In genomic region chr5:90709323-90710148, GRCh38 we compare ENCODE assay signal across 8 cellular contexts.
A peak's percentile ranks its signal among the peaks of the same experiment; 100 is the strongest.
DNase-seq lines count a peak whose midpoint lies in the region; ATAC-seq and TF ChIP-seq lines count a peak whose summit lies in the region.

No MANE protein-coding gene starts in this region.

- peak; percentile 64 for ATAC-seq in HG02981 (IDR thresholded peaks at IDR 0.05; ENCODE audit: unreplicated experiment)

- H3K36me3 Mint-ChIP-seq in T-helper 2 cell treated with Interferon-gamma antibody and Interleukin-4, amounts not matched to agents 5 μg/mL and 100 μg/mL, for 36 hours (ENCODE audit: low read depth), result no peaks in the 10 kb centered on the region
- no peaks in the 10 kb centered on the region for H3K36me3 Mint-ChIP-seq in activated T-cell treated with anti-CD3 and anti-CD28 coated beads, Interleukin-2, amount 50 U/mL, for 24 hours (ENCODE audit: low read depth)

- H3K27me3 Mint-ChIP-seq in T-helper 2 cell treated with Interferon-gamma antibody and Interleukin-4, amounts not matched to agents 5 μg/mL and 100 μg/mL, for 36 hours (ENCODE audit: low read depth), result no peaks in the 10 kb centered on the region
- H3K27me3 Mint-ChIP-seq in activated T-cell treated with anti-CD3 and anti-CD28 coated beads, Interleukin-2, amount 50 U/mL, for 24 hours, result peaks cover 4% of the 10 kb centered on the region

- H3K4me3 Mint-ChIP-seq in T-helper 2 cell treated with Interferon-gamma antibody and Interleukin-4, amounts not matched to agents 5 μg/mL and 100 μg/mL, for 36 hours, result no peak overlapping the region
- H3K4me3 Mint-ChIP-seq in activated T-cell treated with anti-CD3 and anti-CD28 coated beads, Interleukin-2, amount 50 U/mL, for 24 hours, result no peak overlapping the region

- no peak overlapping the region for H3K27ac Mint-ChIP-seq in T-helper 2 cell treated with Interferon-gamma antibody and Interleukin-4, amounts not matched to agents 5 μg/mL and 100 μg/mL, for 36 hours
- no peak overlapping the region for H3K27ac Mint-ChIP-seq in activated T-cell treated with anti-CD3 and anti-CD28 coated beads, Interleukin-2, amount 50 U/mL, for 24 hours

- no peaks in the 10 kb centered on the region for H3K4me1 Mint-ChIP-seq in T-helper 2 cell treated with Interferon-gamma antibody and Interleukin-4, amounts not matched to agents 5 μg/mL and 100 μg/mL, for 36 hours (ENCODE audit: low read depth)
- H3K4me1 Mint-ChIP-seq in activated T-cell treated with anti-CD3 and anti-CD28 coated beads, Interleukin-2, amount 50 U/mL, for 24 hours (ENCODE audit: low read depth), result no peaks in the 10 kb centered on the region

- no peaks in the 10 kb centered on the region for H3K9me3 Mint-ChIP-seq in T-helper 2 cell treated with Interferon-gamma antibody and Interleukin-4, amounts not matched to agents 5 μg/mL and 100 μg/mL, for 36 hours
- no peaks in the 10 kb centered on the region for H3K9me3 Mint-ChIP-seq in activated T-cell treated with anti-CD3 and anti-CD28 coated beads, Interleukin-2, amount 50 U/mL, for 24 hours

- in situ Hi-C loops in GM13976 (cut with MboI; ENCODE audit: low sequenced_read_pairs, unreplicated experiment), result no loop called here

- peak; percentile 61 for TF ChIP-seq CTCF in GM13976 (IDR thresholded peaks at IDR 0.05; ENCODE audit: borderline replicate concordance, control extremely low read depth, extremely low read depth, insufficient read depth, missing control alignments)

- peak; percentile 9 to 37 for DNase-seq in AML-193 (lab: John Stamatoyannopoulos, UW)
- DNase-seq in GM13976 (ENCODE audit: low spot score), result peak; percentile 38
- DNase-seq in NCI-H82 treated with DMSO at 0.1 percent for 48 hours (lab: John Stamatoyannopoulos, UW; ENCODE audit: unreplicated experiment), result peak; percentile 38
- DNase-seq in dedifferentiated amniotic fluid mesenchymal stem cell (ENCODE audit: extremely low spot score), result peak; percentile 25
- DNase-seq in lung microvascular endothelial cell (ENCODE audit: low read depth in 2 of 2), result peak; percentile 39 to 56
- DNase-seq in T-helper 2 cell treated with Interferon-gamma antibody and Interleukin-4, amounts not matched to agents 5 μg/mL and 100 μg/mL, for 36 hours (ENCODE audit: low spot score), result no peak
- no peak for DNase-seq in activated T-cell treated with anti-CD3 and anti-CD28 coated beads, Interleukin-2, amount 50 U/mL, for 24 hours

Comparison
In these comparisons a context has a peak if more than half of its experiments do, and no peak if none do; other contexts are left out.
1. DNase-seq: peak in AML-193 (2 of 2), GM13976 (single experiment), NCI-H82 treated with DMSO at 0.1 percent for 48 hours (single experiment), dedifferentiated amniotic fluid mesenchymal stem cell (single experiment) and lung microvascular endothelial cell (2 of 2); none in T-helper 2 cell treated with Interferon-gamma antibody and Interleukin-4, amounts not matched to agents 5 μg/mL and 100 μg/mL, for 36 hours (single experiment) and activated T-cell treated with anti-CD3 and anti-CD28 coated beads, Interleukin-2, amount 50 U/mL, for 24 hours (single experiment).